10 cellular contexts compared by ENCODE assay signal in the genomic region with DNA sequence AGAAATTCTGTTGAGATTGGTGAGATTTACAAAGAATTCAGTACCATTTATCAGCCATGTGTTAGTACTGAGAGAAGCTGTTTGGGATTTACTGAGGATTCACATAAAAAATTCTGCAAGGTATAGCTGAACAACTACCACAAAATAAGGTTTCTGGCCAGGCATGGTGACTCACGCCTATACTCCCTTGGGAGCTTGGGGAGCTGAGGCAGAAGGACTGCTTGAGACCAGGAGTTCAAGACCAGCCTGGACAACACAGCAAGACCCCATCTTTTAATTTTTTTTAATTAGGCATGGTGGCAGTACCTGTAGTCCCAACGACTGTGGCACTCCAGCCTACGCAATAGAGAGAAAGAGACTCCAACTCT.
DNase-seq lines count a peak whose midpoint lies in the region; ATAC-seq and TF ChIP-seq lines count a peak whose summit lies in the region.
"Had no signal": no experiment of that assay in that cellular context is flagged by ENCODE, and none has a peak within 500 bp of the region (broad histone marks: within the 10 kb centered on the region; RNA-seq: fewer than 3 reads in every experiment).

No MANE protein-coding gene starts in this region.

- DNase-seq in stimulated activated naive CD8-positive, alpha-beta T cell treated with anti-CD3 and anti-CD28 coated beads, Interleukin-15, Interleukin-2, amounts not matched to agents 100 U/mL and 50 U/mL, for 24 hours = no peak
- no peak for DNase-seq in stimulated activated naive CD8-positive, alpha-beta T cell treated with anti-CD3 and anti-CD28 coated beads, Interleukin-15, amount 100 ng/mL, for 72 hours
- DNase-seq in activated CD8-positive, alpha-beta T cell treated with anti-CD3 and anti-CD28 coated beads for 36 hours = no peak
- DNase-seq in fibroblast of gingiva (ENCODE audit: low read depth) (peak; percentile 55), retina (no peak), nucleus accumbens (lab: John Stamatoyannopoulos, UW) (no peak), left cardiac atrium (no peak), SW480 (ENCODE audit: low spot score) (no peak)
- DNase-seq: CD8-positive, alpha-beta T cell; H7 had no signal

- no peaks in the 10 kb centered on the region for H3K27me3 Mint-ChIP-seq in stimulated activated naive CD8-positive, alpha-beta T cell treated with anti-CD3 and anti-CD28 coated beads, Interleukin-15, amount 100 ng/mL, for 72 hours
- no peaks in the 10 kb centered on the region for H3K27me3 Mint-ChIP-seq in activated CD8-positive, alpha-beta T cell treated with anti-CD3 and anti-CD28 coated beads for 36 hours

- no peak overlapping the region for H3K27ac Mint-ChIP-seq in stimulated activated naive CD8-positive, alpha-beta T cell treated with anti-CD3 and anti-CD28 coated beads, Interleukin-15, amount 100 ng/mL, for 72 hours
- H3K27ac Mint-ChIP-seq in activated CD8-positive, alpha-beta T cell treated with anti-CD3 and anti-CD28 coated beads for 36 hours = peak overlapping the region; percentile 55
- H3K27ac Mint-ChIP-seq: CD8-positive, alpha-beta T cell had no signal

- CTCF ChIA-PET in activated CD8-positive, alpha-beta T cell treated with anti-CD3 and anti-CD28 coated beads for 36 hours (lab: Charles Lee) = interaction anchor here (1.0 to 1.5 kb wide), 3 partner anchors 17 to 42 kb away, joined by 3 to 5 read pairs (median 3); no protein-coding TSS in a partner anchor

- TF ChIP-seq CTCF in activated CD8-positive, alpha-beta T cell treated with anti-CD3 and anti-CD28 coated beads for 36 hours (IDR thresholded peaks at IDR 0.05) = no peak

- POLR2A ChIA-PET in activated CD8-positive, alpha-beta T cell treated with anti-CD3 and anti-CD28 coated beads for 36 hours (lab: Charles Lee) = interaction anchor here (0.7 to 2.5 kb wide), 5 partner anchors 15 to 86 kb away, joined by 3 to 8 read pairs (median 5); a partner anchor contains a TSS

- ATAC-seq in stimulated activated naive CD8-positive, alpha-beta T cell treated with anti-CD3 and anti-CD28 coated beads, Interleukin-15, Interleukin-2, amounts not matched to agents 100 U/mL and 50 U/mL, for 24 hours = peak; percentile 65
- ATAC-seq in stimulated activated naive CD8-positive, alpha-beta T cell treated with anti-CD3 and anti-CD28 coated beads, Interleukin-15, amount 100 ng/mL, for 72 hours = no peak
- ATAC-seq in activated CD8-positive, alpha-beta T cell treated with anti-CD3 and anti-CD28 coated beads for 36 hours = no peak
- no peak for ATAC-seq in left cardiac atrium

- intact Hi-C loops in activated CD8-positive, alpha-beta T cell treated with anti-CD3 and anti-CD28 coated beads for 36 hours (cut with micrococcal nuclease) = no loop called here
- intact Hi-C loops in left cardiac atrium (cut with DNase I) = no loop called here

- H3K4me1 Mint-ChIP-seq in stimulated activated naive CD8-positive, alpha-beta T cell treated with anti-CD3 and anti-CD28 coated beads, Interleukin-15, amount 100 ng/mL, for 72 hours = peaks cover 28% of the 10 kb centered on the region
- peaks cover 36% of the 10 kb centered on the region for H3K4me1 Mint-ChIP-seq in activated CD8-positive, alpha-beta T cell treated with anti-CD3 and anti-CD28 coated beads for 36 hours (ENCODE audit: low read depth)

- H3K9me3 Mint-ChIP-seq in stimulated activated naive CD8-positive, alpha-beta T cell treated with anti-CD3 and anti-CD28 coated beads, Interleukin-15, amount 100 ng/mL, for 72 hours = no peaks in the 10 kb centered on the region
- no peaks in the 10 kb centered on the region for H3K9me3 Mint-ChIP-seq in activated CD8-positive, alpha-beta T cell treated with anti-CD3 and anti-CD28 coated beads for 36 hours
- H3K9me3 Mint-ChIP-seq: CD8-positive, alpha-beta T cell had no signal

- peaks cover 1% of the 10 kb centered on the region for H3K36me3 Mint-ChIP-seq in activated CD8-positive, alpha-beta T cell treated with anti-CD3 and anti-CD28 coated beads for 36 hours (ENCODE audit: low read depth)

- H3K4me3 Mint-ChIP-seq in stimulated activated naive CD8-positive, alpha-beta T cell treated with anti-CD3 and anti-CD28 coated beads, Interleukin-15, amount 100 ng/mL, for 72 hours = no peak overlapping the region
- no peak overlapping the region for H3K4me3 Mint-ChIP-seq in activated CD8-positive, alpha-beta T cell treated with anti-CD3 and anti-CD28 coated beads for 36 hours
- H3K4me3 Mint-ChIP-seq: CD8-positive, alpha-beta T cell had no signal
